Comparison of ENCODE assay signal across 32 cellular contexts in the genomic region with DNA sequence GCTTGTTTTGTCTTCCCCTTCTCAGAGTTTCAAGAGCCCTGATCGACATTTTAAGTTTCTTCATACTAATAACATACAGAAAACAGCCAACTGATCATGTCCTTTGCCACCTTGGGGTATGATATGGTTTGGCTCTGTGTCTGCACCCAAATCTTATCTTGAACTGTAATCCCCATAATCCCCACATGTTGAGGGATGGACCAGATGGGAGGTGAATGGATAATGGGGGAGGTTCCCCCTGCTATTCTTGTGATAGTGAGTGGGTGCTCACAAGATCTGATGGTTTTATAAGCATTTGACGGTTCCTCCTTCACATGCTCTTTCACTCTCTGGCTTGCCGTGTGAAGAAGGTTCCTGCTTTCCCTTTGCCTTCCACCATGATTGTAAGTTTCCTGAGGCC.
"Had no signal": no experiment of that assay in that cellular context is flagged by ENCODE, and none has a peak within 500 bp of the region (broad histone marks: within the 10 kb centered on the region; RNA-seq: fewer than 3 reads in every experiment).

No MANE protein-coding gene starts in this region.

- H3K4me1 Mint-ChIP-seq: activated CD4-positive, alpha-beta T cell treated with anti-CD3 and anti-CD28 coated beads, Interleukin-2, amount 10 ng/mL, durations not matched to agents 7 days and 5 days; activated naive CD4-positive, alpha-beta T cell treated with anti-CD3 and anti-CD28 coated beads, Interleukin-2, amount 10 ng/mL, durations not matched to agents 7 days and 5 days; activated naive CD8-positive, alpha-beta T cell treated with anti-CD3 and anti-CD28 coated beads, Interleukin-2, amount 10 ng/mL, durations not matched to agents 7 days and 5 days; endodermal cell had no signal

- H3K27ac Mint-ChIP-seq: activated CD4-positive, alpha-beta T cell treated with anti-CD3 and anti-CD28 coated beads, Interleukin-2, amount 10 ng/mL, durations not matched to agents 7 days and 5 days; activated CD8-positive, alpha-beta T cell treated with anti-CD3 and anti-CD28 coated beads for 36 hours; activated naive CD4-positive, alpha-beta T cell treated with anti-CD3 and anti-CD28 coated beads, Interleukin-2, amount 10 ng/mL, durations not matched to agents 7 days and 5 days; activated naive CD4-positive, alpha-beta T cell treated with anti-CD3 and anti-CD28 coated beads, Interleukin-2, amount 50 U/mL, for 72 hours; activated naive CD8-positive, alpha-beta T cell treated with anti-CD3 and anti-CD28 coated beads, Interleukin-2, amount 10 ng/mL, durations not matched to agents 7 days and 5 days; activated T-helper 1 cell treated with anti-CD3 and anti-CD28 coated beads, Interleukin-12 subunit alpha, Interleukin-12 subunit beta, Interleukin-2, Interleukin-4 antibody, amounts not matched to agents 30 ng/mL and 10 ng/mL and 1 ng/mL, durations not matched to agents 14 hours and 24 hours and 36 hours; activated T-helper 2 cell treated with anti-CD3 and anti-CD28 coated beads, Interferon-gamma antibody, Interleukin-2, Interleukin-4, amounts not matched to agents 10 μg/mL and 5 μg/mL and 100 μg/mL, durations not matched to agents 14 hours and 24 hours and 36 hours; brain; endodermal cell; T-helper 17 cell; T-helper 2 cell treated with Interferon-gamma antibody and Interleukin-4, amounts not matched to agents 5 μg/mL and 100 μg/mL, for 36 hours had no signal

- H3K27ac ChIP-seq: ascending aorta, breast epithelium, cardiac muscle cell, colonic mucosa, foreskin keratinocyte, gastrocnemius medialis, heart left ventricle had no signal

- H3K9me3 Mint-ChIP-seq: T-helper 2 cell treated with Interferon-gamma antibody and Interleukin-4, amounts not matched to agents 5 μg/mL and 100 μg/mL, for 36 hours had no signal

- H3K9me3 ChIP-seq: ascending aorta, colonic mucosa, gastrocnemius medialis, heart left ventricle had no signal

- H3K27me3 Mint-ChIP-seq: activated CD4-positive, alpha-beta T cell treated with anti-CD3 and anti-CD28 coated beads, Interleukin-2, amount 10 ng/mL, durations not matched to agents 7 days and 5 days; activated CD8-positive, alpha-beta T cell treated with anti-CD3 and anti-CD28 coated beads for 36 hours; activated naive CD4-positive, alpha-beta T cell treated with anti-CD3 and anti-CD28 coated beads, Interleukin-2, amount 10 ng/mL, durations not matched to agents 7 days and 5 days; activated naive CD8-positive, alpha-beta T cell treated with anti-CD3 and anti-CD28 coated beads, Interleukin-2, amount 10 ng/mL, durations not matched to agents 7 days and 5 days; brain; T-helper 17 cell had no signal

- H3K27me3 ChIP-seq: ascending aorta, breast epithelium, cardiac muscle cell, colonic mucosa, foreskin keratinocyte, gastrocnemius medialis, heart left ventricle had no signal

- H3K4me3 ChIP-seq: ascending aorta, breast epithelium, cardiac muscle cell, colonic mucosa, gastrocnemius medialis, heart left ventricle had no signal

- H3K4me3 Mint-ChIP-seq: activated CD4-positive, alpha-beta T cell treated with anti-CD3 and anti-CD28 coated beads, Interleukin-2, amount 10 ng/mL, durations not matched to agents 7 days and 5 days; activated CD8-positive, alpha-beta T cell treated with anti-CD3 and anti-CD28 coated beads for 36 hours; activated naive CD4-positive, alpha-beta T cell treated with anti-CD3 and anti-CD28 coated beads, Interleukin-2, amount 10 ng/mL, durations not matched to agents 7 days and 5 days; activated naive CD8-positive, alpha-beta T cell treated with anti-CD3 and anti-CD28 coated beads, Interleukin-2, amount 10 ng/mL, durations not matched to agents 7 days and 5 days; activated T-cell treated with anti-CD3 and anti-CD28 coated beads, Interleukin-2, amount 50 U/mL, for 4 hours; activated T-helper 1 cell treated with anti-CD3 and anti-CD28 coated beads, Interleukin-12 subunit alpha, Interleukin-12 subunit beta, Interleukin-2, Interleukin-4 antibody, amounts not matched to agents 30 ng/mL and 10 ng/mL and 1 ng/mL, durations not matched to agents 14 hours and 24 hours and 36 hours; brain; endodermal cell; T-helper 17 cell; T-helper 2 cell treated with Interferon-gamma antibody and Interleukin-4, amounts not matched to agents 5 μg/mL and 100 μg/mL, for 36 hours had no signal

- H3K36me3 ChIP-seq: ascending aorta, breast epithelium, cardiac muscle cell, colonic mucosa, gastrocnemius medialis, heart left ventricle had no signal

- DNase-seq: activated CD4-positive, alpha-beta T cell treated with anti-CD3 and anti-CD28 coated beads for 1 hour; activated CD4-positive, alpha-beta T cell treated with anti-CD3 and anti-CD28 coated beads for 4 hours; activated CD4-positive, alpha-beta T cell treated with anti-CD3 and anti-CD28 coated beads, Interleukin-2, amount 10 ng/mL, durations not matched to agents 7 days and 5 days; activated CD4-positive, alpha-beta T cell treated with anti-CD3 and anti-CD28 coated beads, Interleukin-2, amount 50 U/mL, for 48 hours; activated CD8-positive, alpha-beta memory T cell treated with anti-CD3 and anti-CD28 coated beads for 24 hours; activated CD8-positive, alpha-beta T cell treated with anti-CD3 and anti-CD28 coated beads for 36 hours; activated effector memory CD4-positive, alpha-beta T cell treated with anti-CD3 and anti-CD28 coated beads, Interleukin-2, amount 50 U/mL, for 16 hours; activated naive CD4-positive, alpha-beta T cell; activated naive CD4-positive, alpha-beta T cell treated with anti-CD3 and anti-CD28 coated beads, Interleukin-2, amount 10 ng/mL, durations not matched to agents 7 days and 5 days; activated naive CD8-positive, alpha-beta T cell treated with anti-CD3 and anti-CD28 coated beads, Interleukin-2, amount 10 ng/mL, durations not matched to agents 7 days and 5 days; activated T-cell treated with anti-CD3 and anti-CD28 coated beads, Interleukin-2, amount 50 U/mL, for 4 hours; central memory CD4-positive, alpha-beta T cell; cerebellar nuclear complex; colonic mucosa; effector memory CD4-positive, alpha-beta T cell; endodermal cell; foreskin keratinocyte; gastrocnemius medialis; glutamatergic neuron; heart left ventricle; T-helper 1 cell; T-helper 17 cell; T1000 had no signal

- H3K4me1 ChIP-seq: ascending aorta, breast epithelium, colonic mucosa, foreskin keratinocyte, gastrocnemius medialis had no signal

- ATAC-seq: activated CD8-positive, alpha-beta T cell treated with anti-CD3 and anti-CD28 coated beads for 36 hours; activated naive CD4-positive, alpha-beta T cell treated with anti-CD3 and anti-CD28 coated beads, Interleukin-2, amount 50 U/mL, for 72 hours; activated T-cell treated with anti-CD3 and anti-CD28 coated beads, Interleukin-2, amount 50 U/mL, for 4 hours; esophagus mucosa; foreskin keratinocyte; gastrocnemius medialis; heart left ventricle; T-helper 17 cell had no signal
